1 cellular context compared by ENCODE assay signal in genomic region chr1:8318436-8318835, GRCh38.
TF ChIP-seq lines count a peak whose summit lies in the region.

No MANE protein-coding gene starts in this region.

TF ChIP-seq in H1, 55 proteins besides CTCF, POLR2A, EP300 and RAD21 (continued from another document):
- TF ChIP-seq, protein P1, sequence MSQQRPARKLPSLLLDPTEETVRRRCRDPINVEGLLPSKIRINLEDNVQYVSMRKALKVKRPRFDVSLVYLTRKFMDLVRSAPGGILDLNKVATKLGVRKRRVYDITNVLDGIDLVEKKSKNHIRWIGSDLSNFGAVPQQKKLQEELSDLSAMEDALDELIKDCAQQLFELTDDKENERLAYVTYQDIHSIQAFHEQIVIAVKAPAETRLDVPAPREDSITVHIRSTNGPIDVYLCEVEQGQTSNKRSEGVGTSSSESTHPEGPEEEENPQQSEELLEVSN (IDR thresholded peaks at IDR 0.05), result no peak
